ENCODE assay signal across 8 cellular contexts in genomic region chr12:64457036-64457435, GRCh38. TPM values are rescaled to one million over a fixed set of nuclear protein-coding genes. Genes with fewer than 3 reads are reported as not detected.
A peak's percentile ranks its signal among the peaks of the same experiment; 100 is the strongest.
DNase-seq lines count a peak whose midpoint lies in the region; ATAC-seq and TF ChIP-seq lines count a peak whose summit lies in the region.
"Had no signal": no experiment of that assay in that cellular context is flagged by ENCODE, and none has a peak within 500 bp of the region (broad histone marks: within the 10 kb centered on the region; RNA-seq: fewer than 3 reads in every experiment).

No MANE protein-coding gene starts in this region.

- no peak for TF ChIP-seq CTCF in brain microvascular endothelial cell (IDR thresholded peaks at IDR 0.05; ENCODE audit: low read depth, low read length, missing control alignments)
- no peak for TF ChIP-seq CTCF in neutrophil (IDR thresholded peaks at IDR 0.05)
- TF ChIP-seq CTCF in ovary (IDR thresholded peaks at IDR 0.05), result no peak

- ATAC-seq in GM19452 (IDR thresholded peaks at IDR 0.05; ENCODE audit: unreplicated experiment) (peak; percentile 3), T-cell (replicated peaks in 1 of 4) (no peak), GM21528 (IDR thresholded peaks at IDR 0.05; ENCODE audit: low FRiP score, unreplicated experiment) (no peak)

- DNase-seq in T-cell (peak in 10 of 34 experiments; percentile 3 to 27 (median 16)), brain microvascular endothelial cell (peak; percentile 40), ovary (no peak), ACHN (no peak)
- DNase-seq: NCI-H1092 treated with DMSO at 0.1 percent for 48 hours had no signal

- H3K9me3 Mint-ChIP-seq in T-cell, result no peaks in the 10 kb centered on the region

- TF ChIP-seq POLR2A in ovary (IDR thresholded peaks at IDR 0.05), result no peak

- intact Hi-C loops in ovary (cut with DNase I), result loop anchor here in 1 of 4 donors (10.0 kb wide), 1 partner anchor 52 kb away; the partner anchor contains the start of gene XPOT

- TF ChIP-seq EP300 in ovary (IDR thresholded peaks at IDR 0.05), result no peak

- peak overlapping the region in 1 of 3 donors; percentile 13 for H3K4me3 Mint-ChIP-seq in T-cell

- no peaks in the 10 kb centered on the region for H3K27me3 Mint-ChIP-seq in T-cell

- peak overlapping the region; percentile 64 to 83 for H3K27ac Mint-ChIP-seq in T-cell

- H3K36me3 Mint-ChIP-seq in T-cell, result peaks cover 6% of the 10 kb centered on the region

- H3K9me3 ChIP-seq in neutrophil (no peaks in the 10 kb centered on the region), ovary (no peaks in the 10 kb centered on the region)

- H3K27ac ChIP-seq in brain microvascular endothelial cell, result no peak overlapping the region
- H3K27ac ChIP-seq in neutrophil, result peak overlapping the region; percentile 42
- no peak overlapping the region for H3K27ac ChIP-seq in ovary

- WGBS in ovary, 3 donors, result 67 to 72% (median 71%) methylated on average over 6 of the region's 6 CpGs

- POLR2A ChIA-PET in T-cell (lab: Charles Lee), result interaction anchor here (0.5 to 0.9 kb wide), 5 partner anchors 54 to 241 kb away, joined by 3 to 8 read pairs (median 3); no protein-coding TSS in a partner anchor

- CTCF ChIA-PET in T-cell (lab: Charles Lee), result interaction anchor here (0.6 to 0.7 kb wide), 4 partner anchors 16 to 612 kb away, joined by 3 to 4 read pairs (median 3); no protein-coding TSS in a partner anchor

- H3K27me3 ChIP-seq in brain microvascular endothelial cell (replicated peaks) (no peaks in the 10 kb centered on the region), neutrophil (no peaks in the 10 kb centered on the region), ovary (no peaks in the 10 kb centered on the region)

- H3K4me1 Mint-ChIP-seq in T-cell, result peaks cover 47 to 61% (median 55%) of the 10 kb centered on the region in 3 donors

- in situ Hi-C loops in brain microvascular endothelial cell (cut with HindIII; ENCODE audit: low pct_ligation_motif_present, low sequenced_read_pairs) (no loop called here), ACHN (cut with HindIII; ENCODE audit: low pct_ligation_motif_present, low pct_unique_long_range_greater_than_20kb, low sequenced_read_pairs) (no loop called here)

- H3K4me3 ChIP-seq in brain microvascular endothelial cell (ENCODE audit: low read depth, low read length) (no peak overlapping the region), neutrophil (ENCODE audit: low read depth in 1 of 2, low read length in 1 of 2) (no peak overlapping the region), ovary (no peak overlapping the region)

- peaks cover 24 to 28% of the 10 kb centered on the region in 2 experiments for H3K4me1 ChIP-seq in neutrophil (ENCODE audit: control insufficient read depth in 1 of 2, insufficient read depth in 1 of 2, low read depth in 1 of 2, low read length in 1 of 2)
- H3K4me1 ChIP-seq in ovary (ENCODE audit: insufficient read depth), result peaks cover 8% of the 10 kb centered on the region

- H3K36me3 ChIP-seq in brain microvascular endothelial cell (replicated peaks), result peaks cover 15% of the 10 kb centered on the region
- H3K36me3 ChIP-seq in neutrophil, result peaks cover 30% of the 10 kb centered on the region
- H3K36me3 ChIP-seq in ovary, result no peaks in the 10 kb centered on the region

RNA-seq across cellular contexts. Expression of gene TBK1, which starts 5.1 kb away (rescaled TPM):
- total RNA-seq in T-cell (10 to 100 TPM in 4 of 5 donors, 1 to 10 TPM in 1; 8.9 to 20.0 (median 13.5) TPM), ovary (10 to 100 TPM; 15.7 to 25.4 (median 19.8) TPM)
- 10 to 100 TPM; 11.9 to 15.8 TPM for polyA plus RNA-seq in ovary

RNA-seq across cellular contexts. Expression of gene XPOT, which starts 52.8 kb away (rescaled TPM):
- 10 to 100 TPM; 53.9 to 94.2 (median 81.3) TPM for total RNA-seq in T-cell
- total RNA-seq in ovary, result 100 to 1,000 TPM in 1 of 7 donors, 10 to 100 TPM in 6; 19.7 to 170 (median 37.9) TPM
- polyA plus RNA-seq in ovary, result 10 to 100 TPM; 13.2 to 33.8 TPM
